Comparison of ENCODE assay signal across 12 cellular contexts in the genomic region with DNA sequence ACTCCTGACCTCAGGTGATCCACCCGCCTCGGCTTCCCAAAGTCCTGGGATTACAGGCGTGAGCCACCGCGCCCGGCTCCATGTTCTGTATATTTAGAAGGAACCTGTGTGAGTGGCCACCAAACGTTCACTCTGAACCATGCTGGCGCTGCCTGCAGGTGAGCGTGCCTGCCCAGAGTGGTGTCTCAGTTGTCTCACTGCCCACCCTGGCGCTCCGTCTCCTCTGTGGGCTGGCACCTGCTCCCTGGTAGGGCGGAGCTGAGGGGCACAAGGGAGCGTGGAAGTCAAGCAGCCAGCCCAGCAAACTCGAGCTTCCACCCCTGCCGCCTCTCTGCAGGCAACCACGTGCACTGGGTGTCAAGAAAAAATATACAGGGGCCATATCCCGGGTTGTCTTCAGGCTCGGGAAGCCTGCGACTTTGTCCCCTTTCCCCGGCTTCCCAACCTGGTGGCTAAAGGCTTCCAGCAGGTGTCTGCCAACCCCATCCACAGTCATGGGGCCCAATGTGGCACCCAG. TPM values are rescaled to one million over a fixed set of nuclear protein-coding genes. Genes with fewer than 3 reads are reported as not detected.
DNase-seq lines count a peak whose midpoint lies in the region; ATAC-seq and TF ChIP-seq lines count a peak whose summit lies in the region.
"Had no signal": no experiment of that assay in that cellular context is flagged by ENCODE, and none has a peak within 500 bp of the region (broad histone marks: within the 10 kb centered on the region; RNA-seq: fewer than 3 reads in every experiment).

No MANE protein-coding gene starts in this region.

- H3K4me1 ChIP-seq in PC-3 (ENCODE audit: insufficient read depth, low read length) (peaks cover 70% of the 10 kb centered on the region), colonic mucosa (peaks cover 16% of the 10 kb centered on the region), mucosa of stomach (ENCODE audit: control insufficient read depth, insufficient read depth, low read length) (peaks cover 51% of the 10 kb centered on the region), thoracic aorta (ENCODE audit: control insufficient read depth in 1 of 2, low read depth in 2 of 2) (peaks cover 66 to 88% of the 10 kb centered on the region in 2 donors), GM23338 (ENCODE audit: insufficient read depth) (peaks cover 7% of the 10 kb centered on the region; the same call in 1 of the 2 replicates)

- peaks cover 12% of the 10 kb centered on the region for H3K27me3 Mint-ChIP-seq in GM23338 (ENCODE audit: insufficient read depth, low read depth, poor library complexity)
- H3K27me3 Mint-ChIP-seq: activated B cell treated with CpG ODN at 0.5 μM for 24 hours had no signal

- H2AFZ ChIP-seq in PC-3 (ENCODE audit: low read length), result no peak overlapping the region
- H2AFZ ChIP-seq in GM23338, result no peak overlapping the region

- intact Hi-C loops in PC-3 (cut with micrococcal nuclease) (loop anchor here (5.0 kb wide), 1 partner anchor 77 kb away; a partner anchor contains a TSS), colonic mucosa (cut with DNase I) (no loop called here)

- CTCF ChIA-PET in PC-3 (lab: Charles Lee), result no interaction called here

- H3F3A ChIP-seq in PC-3 (ENCODE audit: low read length, unreplicated experiment) (no peaks in the 10 kb centered on the region), GM23338 (replicated peaks; ENCODE audit: low read depth) (no peaks in the 10 kb centered on the region)

- H3K27ac ChIP-seq in PC-3 (ENCODE audit: low read length) (peak overlapping the region; percentile 85), colonic mucosa (peak overlapping the region; percentile 79), thoracic aorta (peak overlapping the region; percentile 95 to 98), GM23338 (ENCODE audit: low read depth) (no peak overlapping the region)

- no peaks in the 10 kb centered on the region; the same call in 2 of the 3 replicates for H3K36me3 Mint-ChIP-seq in GM23338 (ENCODE audit: low read depth)

- TSS peak; percentile 59 for BruUV-seq in PC-3 (replicated peaks; lab: Mats Ljungman, UMichigan)

- H3K36me3 ChIP-seq in PC-3 (ENCODE audit: low read depth, low read length) (no peaks in the 10 kb centered on the region), colonic mucosa (no peaks in the 10 kb centered on the region), mucosa of stomach (ENCODE audit: control insufficient read depth, insufficient read depth, low read length) (peaks cover 5% of the 10 kb centered on the region), thoracic aorta (no peaks in the 10 kb centered on the region), GM23338 (ENCODE audit: insufficient read depth) (no peaks in the 10 kb centered on the region)

- no peak for TF ChIP-seq CTCF in PC-3 (conservative IDR thresholded peaks at IDR 0.05; ENCODE audit: low read depth, low read length)
- no peak for TF ChIP-seq CTCF in colonic mucosa (IDR thresholded peaks at IDR 0.05)
- TF ChIP-seq CTCF in thoracic aorta (IDR thresholded peaks at IDR 0.05), result no peak
- no peak for TF ChIP-seq CTCF in GM23338 (conservative IDR thresholded peaks at IDR 0.05; ENCODE audit: low read depth in 2 of 2)

- H3K9ac ChIP-seq in PC-3 (ENCODE audit: low read length) (peak overlapping the region; percentile 49; the same call in 1 of the 2 replicates), colonic mucosa (ENCODE audit: low read depth in 2 of 2, low read length in 2 of 2) (peak overlapping the region in 1 of 2 donors; percentile 79), mucosa of stomach (ENCODE audit: low read length) (peak overlapping the region; percentile 63)

- H3K79me2 ChIP-seq in PC-3 (ENCODE audit: low read length), result peaks cover 19% of the 10 kb centered on the region; the same call in 1 of the 2 replicates
- no peaks in the 10 kb centered on the region for H3K79me2 ChIP-seq in GM23338 (replicated peaks; ENCODE audit: insufficient read depth)

- peak overlapping the region; percentile 45 for H3K4me2 ChIP-seq in PC-3 (ENCODE audit: low read length)
- no peak overlapping the region for H3K4me2 ChIP-seq in GM23338

- POLR2A ChIA-PET in PC-3 (lab: Charles Lee; ENCODE audit: unreplicated experiment), result no interaction called here

- H3K4me1 Mint-ChIP-seq in GM23338, result peaks cover 17% of the 10 kb centered on the region
- H3K4me1 Mint-ChIP-seq: activated B cell treated with CpG ODN at 0.5 μM for 24 hours had no signal

- no peak for DNase-seq in PC-3
- no peak for DNase-seq in colonic mucosa
- DNase-seq in thoracic aorta (ENCODE audit: low spot score), result no peak
- DNase-seq in GM23338 (ENCODE audit: low spot score), result no peak
- DNase-seq: activated B cell treated with CpG ODN at 0.5 μM for 24 hours, Caco-2, Kasumi-1, SHP77 treated with DMSO at 0.1 percent for 48 hours had no signal

- H3K9me3 Mint-ChIP-seq in GM23338, result no peaks in the 10 kb centered on the region
- H3K9me3 Mint-ChIP-seq: activated B cell treated with CpG ODN at 0.5 μM for 24 hours had no signal

- no peak overlapping the region for H3K27ac Mint-ChIP-seq in GM23338
- H3K27ac Mint-ChIP-seq: activated B cell treated with CpG ODN at 0.5 μM for 24 hours had no signal

- no peaks in the 10 kb centered on the region for H3K9me2 ChIP-seq in PC-3 (replicated peaks; ENCODE audit: low read length)
- H3K9me2 ChIP-seq in GM23338 (ENCODE audit: insufficient read depth), result no peaks in the 10 kb centered on the region

- no peaks in the 10 kb centered on the region for H3K9me3 ChIP-seq in PC-3 (ENCODE audit: low read length)
- H3K9me3 ChIP-seq in colonic mucosa, result no peaks in the 10 kb centered on the region
- no peaks in the 10 kb centered on the region for H3K9me3 ChIP-seq in mucosa of stomach (ENCODE audit: control insufficient read depth, low read length)
- no peaks in the 10 kb centered on the region for H3K9me3 ChIP-seq in thoracic aorta
- H3K9me3 ChIP-seq: Caco-2 had no signal

- H3K4me3 ChIP-seq in PC-3 (ENCODE audit: low read length) (no peak overlapping the region), colonic mucosa (no peak overlapping the region), mucosa of stomach (ENCODE audit: low read length) (no peak overlapping the region), thoracic aorta (no peak overlapping the region), GM23338 (no peak overlapping the region)

- no peaks in the 10 kb centered on the region for H4K20me1 ChIP-seq in PC-3 (ENCODE audit: low read length)
- no peaks in the 10 kb centered on the region for H4K20me1 ChIP-seq in GM23338 (replicated peaks; ENCODE audit: insufficient read depth)

- no peaks in the 10 kb centered on the region for H3K27me3 ChIP-seq in PC-3 (ENCODE audit: low read length)
- no peaks in the 10 kb centered on the region for H3K27me3 ChIP-seq in colonic mucosa
- H3K27me3 ChIP-seq in mucosa of stomach (ENCODE audit: control insufficient read depth, insufficient read depth, low read length), result no peaks in the 10 kb centered on the region
- H3K27me3 ChIP-seq in thoracic aorta (replicated peaks; ENCODE audit: insufficient read depth), result no peaks in the 10 kb centered on the region
- H3K27me3 ChIP-seq in GM23338 (ENCODE audit: insufficient read depth), result no peaks in the 10 kb centered on the region

- no peak overlapping the region for H3K4me3 Mint-ChIP-seq in GM23338
- H3K4me3 Mint-ChIP-seq: activated B cell treated with CpG ODN at 0.5 μM for 24 hours had no signal

- no peak for ATAC-seq in PC-3
- ATAC-seq in thoracic aorta (ENCODE audit: insufficient number of reproducible peaks, low FRiP score, low read depth), result no peak
- no peak for ATAC-seq in GM18873 (IDR thresholded peaks at IDR 0.05; ENCODE audit: low FRiP score, unreplicated experiment)
- no peak for ATAC-seq in GM21825 (IDR thresholded peaks at IDR 0.05; ENCODE audit: unreplicated experiment)
- ATAC-seq in GM23338, result no peak
- no peak for ATAC-seq in HG03439 (IDR thresholded peaks at IDR 0.05; ENCODE audit: unreplicated experiment)

TF ChIP-seq in GM23338, 12 proteins besides CTCF, POLR2A, EP300 and RAD21 (continues in another document):
- no peak for TF ChIP-seq ZNF331 (CRISPR knock-in tag; IDR thresholded peaks at IDR 0.05; ENCODE audit: low read depth)

RNA-seq across cellular contexts. Expression of a gene that starts 16.7 kb away (rescaled TPM):
- total RNA-seq in PC-3 (2014; rRNA removed), result 49.6 and 52.5 TPM in 2 replicates
- 100 to 1,000 TPM; 101 to 142 TPM for total RNA-seq in colonic mucosa
- 10 to 100 TPM; 26.7 to 31.4 TPM for total RNA-seq in thoracic aorta
- total RNA-seq in GM23338 (2014; rRNA removed; shearing (Covaris generic)), result 21.6 and 23.0 TPM in 2 replicates
- polyA plus RNA-seq in GM23338 (2016; fragmentation: Nextera tagmentation; extraction: Ambion mirVana), result 50.3 and 55.6 TPM in 2 replicates

RNA-seq across cellular contexts. Expression of a gene that starts 42.1 kb away (rescaled TPM):
- total RNA-seq in PC-3 (2014; rRNA removed), result 5.5 and 6.5 TPM in 2 replicates
- total RNA-seq in colonic mucosa, result 10 to 100 TPM in 1 of 2 donors, 1 to 10 TPM in 1; 3.6 to 14.3 TPM
- total RNA-seq in thoracic aorta, result 10 to 100 TPM in 1 of 2 donors, 1 to 10 TPM in 1; 6.8 to 13.8 TPM
- 38.3 and 47.5 TPM in 2 replicates for total RNA-seq in GM23338 (2014; rRNA removed; shearing (Covaris generic))
- 11.5 and 12.7 TPM in 2 replicates for polyA plus RNA-seq in GM23338 (2016; fragmentation: Nextera tagmentation; extraction: Ambion mirVana)
